ENCODE assay signal across 7 cellular contexts in the genomic region with DNA sequence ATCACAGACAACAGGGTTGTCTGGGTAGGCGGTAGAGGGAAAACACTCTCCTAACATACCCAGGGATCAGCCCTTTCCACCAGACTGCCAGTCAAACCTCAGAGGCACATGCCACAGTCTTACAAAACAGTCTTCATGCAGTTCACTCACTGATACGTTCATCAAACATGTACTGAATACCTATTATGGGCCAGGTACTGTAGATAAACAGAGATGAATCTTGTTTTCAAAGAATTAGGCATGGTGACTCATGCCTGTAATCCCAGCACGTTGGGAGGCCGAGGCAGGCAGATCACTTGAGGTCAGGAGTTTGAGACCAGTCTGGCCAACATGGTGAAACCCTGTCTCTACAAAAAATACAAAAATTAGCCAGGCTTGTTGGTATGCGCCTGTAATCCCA. TPM values are rescaled to one million over a fixed set of nuclear protein-coding genes. Genes with fewer than 3 reads are reported as not detected.
DNase-seq lines count a peak whose midpoint lies in the region; ATAC-seq, FAIRE-seq and TF ChIP-seq lines count a peak whose summit lies in the region.
"Not testable (repeated sequence)": the region's sequence is repeated elsewhere in the genome, so short reads cannot be mapped to it uniquely, and the experiment has no call there.

No MANE protein-coding gene starts in this region.

- DNase-seq in HS-27A (ENCODE audit: low read depth) (peak; percentile 11), K562 (ENCODE audit: extremely low read depth in 1 of 4, low spot score in 3 of 4) (peak in 1 of 4 experiments; percentile 6), epithelial cell of esophagus (ENCODE audit: low read depth) (peak; percentile 87), hepatocyte (ENCODE audit: low spot score) (peak; percentile 18), HepG2 (ENCODE audit: low spot score) (peak; percentile 25)
- DNase-seq in RWPE2 (ENCODE audit: low spot score); type B pancreatic cell (ENCODE audit: extremely low spot score, unreplicated experiment): not testable (repeated sequence)

- not testable (repeated sequence) for H3K27ac ChIP-seq in RWPE2 (ENCODE audit: poor library complexity, severe bottlenecking); K562 (ENCODE audit: extremely low read depth, low read depth, low read length); HepG2 (ENCODE audit: extremely low read length, insufficient read depth, low read length)
- peak overlapping the region; percentile 42 for H3K27ac ChIP-seq in hepatocyte

- not testable (repeated sequence) for TF ChIP-seq POLR2A in K562 (conservative IDR thresholded peaks at IDR 0.05); HepG2 (IDR thresholded peaks at IDR 0.05; ENCODE audit: insufficient read depth in 1 of 2, low read depth in 2 of 2, low read length in 2 of 2)

- H3K4me3 Mint-ChIP-seq in type B pancreatic cell, result not testable (repeated sequence)

- H3K9me3 Mint-ChIP-seq in type B pancreatic cell, result not testable (repeated sequence)

- not testable (repeated sequence) for H3K4me2 ChIP-seq in K562 (ENCODE audit: insufficient read depth, low read length); hepatocyte; HepG2 (ENCODE audit: low read depth, low read length)

- H3K4me3 ChIP-seq in RWPE2 (ENCODE audit: severe bottlenecking); K562; epithelial cell of esophagus (ENCODE audit: low read length); hepatocyte; HepG2 (replicated peaks in 1 of 3; ENCODE audit: insufficient read depth in 1 of 3, low read depth in 2 of 3, low read length in 3 of 3): not testable (repeated sequence)

- H3K4me1 ChIP-seq in RWPE2 (ENCODE audit: insufficient read depth, poor library complexity, severe bottlenecking); K562 (replicated peaks in 1 of 2; ENCODE audit: control insufficient read depth in 2 of 2, insufficient read depth in 2 of 2, low read length in 2 of 2); hepatocyte (ENCODE audit: insufficient read depth); HepG2 (ENCODE audit: insufficient read depth, low read length): not testable (repeated sequence)

- not testable (repeated sequence) for H3K9ac ChIP-seq in K562 (ENCODE audit: insufficient read depth in 1 of 2, low read depth in 2 of 2, low read length in 2 of 2); HepG2 (ENCODE audit: insufficient read depth, low read depth, low read length)

- H3K9me1 ChIP-seq in K562 (ENCODE audit: control insufficient read depth, insufficient read depth, low read length), result not testable (repeated sequence)

- peak overlapping the region; percentile 53 for H3K27ac Mint-ChIP-seq in type B pancreatic cell

- ATAC-seq in RWPE2 (ENCODE audit: low read depth), result peak; percentile 91
- not testable (repeated sequence) for ATAC-seq in K562, HepG2

- H3K79me2 ChIP-seq in K562 (ENCODE audit: control insufficient read depth, insufficient read depth, low read length); hepatocyte; HepG2 (ENCODE audit: insufficient read depth, low read length): not testable (repeated sequence)

- not testable (repeated sequence) for H3K36me3 ChIP-seq in RWPE2 (ENCODE audit: low read depth); K562 (ENCODE audit: control insufficient read depth, insufficient read depth, low read length); hepatocyte (replicated peaks; ENCODE audit: insufficient read depth, low read depth); HepG2 (replicated peaks in 1 of 2; ENCODE audit: control insufficient read depth in 1 of 2, insufficient read depth in 2 of 2, low read length in 2 of 2)

- intact Hi-C loops in K562 (cut with micrococcal nuclease); HepG2 (cut with micrococcal nuclease; ENCODE audit: unreplicated experiment): not testable (repeated sequence)

- FAIRE-seq in K562 (lab: Jason Lieb, UNC); HepG2 (lab: Jason Lieb, UNC): not testable (repeated sequence)

- POLR2A ChIA-PET in K562 (lab: Yijun Ruan, JAX); HepG2 (lab: Yijun Ruan, JAX): not testable (repeated sequence)

- in situ Hi-C loops in K562 (cut with MboI); HepG2 (cut with HindIII; ENCODE audit: extremely low pct_ligation_motif_present, low pct_unique_long_range_greater_than_20kb): not testable (repeated sequence)

- TF ChIP-seq CTCF in RWPE2 (IDR thresholded peaks at IDR 0.05; ENCODE audit: poor library complexity, severe bottlenecking); K562 (IDR thresholded peaks at IDR 0.05 in 2 of 3, conservative IDR thresholded peaks at IDR 0.05 in 1 of 3; ENCODE audit: insufficient read depth in 2 of 3, low read depth in 1 of 3, low read length in 3 of 3); epithelial cell of esophagus (IDR thresholded peaks at IDR 0.05; ENCODE audit: insufficient read depth, low read depth, low read length, missing control alignments); hepatocyte (IDR thresholded peaks at IDR 0.05; ENCODE audit: poor library complexity); HepG2 (CRISPR knock-in tag; IDR thresholded peaks at IDR 0.05); type B pancreatic cell (conservative IDR thresholded peaks at IDR 0.05): not testable (repeated sequence)

- H3K4me1 Mint-ChIP-seq in type B pancreatic cell (ENCODE audit: unreplicated experiment), result not testable (repeated sequence)

- H3K36me3 Mint-ChIP-seq in type B pancreatic cell, result not testable (repeated sequence)

- H3K27me3 ChIP-seq in RWPE2 (ENCODE audit: insufficient read depth, poor library complexity, severe bottlenecking); K562 (ENCODE audit: control insufficient read depth in 2 of 2, insufficient read depth in 2 of 2, low read length in 2 of 2); hepatocyte; HepG2 (ENCODE audit: control insufficient read depth in 1 of 2, insufficient read depth in 2 of 2, low read length in 2 of 2): not testable (repeated sequence)

- H4K20me1 ChIP-seq in K562 (replicated peaks; ENCODE audit: control insufficient read depth, insufficient read depth, low read length); hepatocyte (ENCODE audit: insufficient read depth, poor library complexity, severe bottlenecking); HepG2 (ENCODE audit: insufficient read depth, low read length): not testable (repeated sequence)

- not testable (repeated sequence) for H2AFZ ChIP-seq in K562 (ENCODE audit: low read depth, low read length); hepatocyte; HepG2 (ENCODE audit: low read length)

- H3K9me2 ChIP-seq in hepatocyte (replicated peaks; ENCODE audit: insufficient read depth), result not testable (repeated sequence)

- CTCF ChIA-PET in K562 (lab: Yijun Ruan, JAX; ENCODE audit: low intra/inter-chr PET ratio); HepG2 (lab: Yijun Ruan, JAX; ENCODE audit: low intra/inter-chr PET ratio, low total read pairs): not testable (repeated sequence)

- 19% methylated on average over 5 of the region's 5 CpGs for WGBS in K562 (ENCODE audit: insufficient coverage, low coverage, missing lambda C conversion rate)
- 57% methylated on average over 5 of the region's 5 CpGs for WGBS in hepatocyte (ENCODE audit: low lambda C conversion rate, missing lambda C conversion rate)
- 70% methylated on average over 5 of the region's 5 CpGs for WGBS in HepG2 (ENCODE audit: low lambda C conversion rate)

- not testable (repeated sequence) for H3K9me3 ChIP-seq in RWPE2 (ENCODE audit: severe bottlenecking); K562 (replicated peaks; ENCODE audit: control insufficient read depth, insufficient read depth, low read depth, low read length); hepatocyte (ENCODE audit: low read depth); HepG2 (ENCODE audit: low read length)

- not testable (repeated sequence) for TF ChIP-seq EP300 in K562 (IDR thresholded peaks at IDR 0.05; ENCODE audit: low read length); HepG2 (IDR thresholded peaks at IDR 0.05; ENCODE audit: low read depth in 2 of 2, low read length in 2 of 2); HepG2 (CRISPR knock-in tag; IDR thresholded peaks at IDR 0.05; ENCODE audit: borderline replicate concordance)

- not testable (repeated sequence) for H3K27me3 Mint-ChIP-seq in type B pancreatic cell

- not testable (repeated sequence) for BruUV-seq in K562 (replicated peaks; lab: Mats Ljungman, UMichigan)
- TSS peak; percentile 37 for BruUV-seq in HepG2 (replicated peaks; lab: Mats Ljungman, UMichigan)

- TF ChIP-seq RAD21 in K562 (CRISPR knock-in tag; conservative IDR thresholded peaks at IDR 0.05 in 1 of 2, IDR thresholded peaks at IDR 0.05 in 1 of 2); HepG2 (CRISPR knock-in tag; IDR thresholded peaks at IDR 0.05): not testable (repeated sequence)

RNA-seq across cellular contexts. Expression of gene FAM118A, which starts 43.0 kb away (rescaled TPM):
- 805 and 856 TPM in 2 replicates for total RNA-seq in K562 (2011; cell fraction: chromatin; rRNA removed; ENCODE audit: low replicate concordance)
- total RNA-seq in K562 (2011; cell fraction: nucleolus; rRNA removed), result 514 and 529 TPM in 2 replicates
- total RNA-seq in K562 (2011; cell fraction: nucleoplasm; rRNA removed), result 508 and 540 TPM in 2 replicates
- 54.2 and 59.8 TPM in 2 replicates for total RNA-seq in K562 (2014; rRNA removed)
- 51.1 and 59.4 TPM in 2 replicates for total RNA-seq in K562 (2014; rRNA removed; fragmentation: Illumina TruSeq; extraction: Trizol)
- total RNA-seq in K562 (2015; rRNA removed; fragmentation: Illumina TruSeq; extraction: Trizol), result 54.9 and 57.5 TPM in 2 replicates
- total RNA-seq in K562 (2021), result 63.0 and 72.9 TPM in 2 replicates
- 205 and 223 TPM in 2 replicates for polyA plus RNA-seq in K562 (2011; rRNA removed)
- 71.6 and 100.0 TPM in 2 replicates for polyA plus RNA-seq in K562 (2011; cell fraction: cytosol; rRNA removed)
- 633 and 866 TPM in 2 replicates for polyA plus RNA-seq in K562 (2011; cell fraction: nucleus; rRNA removed)
- polyA plus RNA-seq in K562 (2012), result 85.2 and 154 TPM in 2 replicates
- polyA plus RNA-seq in K562 (2014; fragmentation: Illumina TruSeq; extraction: Trizol), result 71.2 and 76.9 TPM in 2 replicates
- 10 to 100 TPM; 17.0 to 19.7 TPM for polyA plus RNA-seq in K562 (2014; fragmentation: Nextera tagmentation; extraction: Ambion mirVana)
- 122 and 150 TPM in 2 replicates for polyA plus RNA-seq in K562 (2014; rRNA removed)
- 49.8 and 57.6 TPM in 2 replicates for polyA minus RNA-seq in K562 (2011; rRNA and poly(A)+ RNA removed)
- 30.9 and 31.2 TPM in 2 replicates for polyA minus RNA-seq in K562 (2011; cell fraction: cytosol; rRNA and poly(A)+ RNA removed)
- 105 and 107 TPM in 2 replicates for polyA minus RNA-seq in K562 (2011; cell fraction: nucleus; rRNA and poly(A)+ RNA removed)
- 65.7 and 94.2 TPM in 2 replicates for total RNA-seq in hepatocyte
- polyA plus RNA-seq in hepatocyte, result 193 and 289 TPM in 2 replicates
- 26.4 and 36.7 TPM in 2 replicates for total RNA-seq in HepG2 (2016; rRNA removed; fragmentation: Illumina TruSeq; extraction: Trizol)
- 28.0 and 29.8 TPM in 2 replicates for total RNA-seq in HepG2 (2016; cell fraction: cytosol; rRNA removed; fragmentation: Illumina TruSeq; extraction: Trizol; ENCODE audit: low read depth)
- 25.8 and 32.7 TPM in 2 replicates for total RNA-seq in HepG2 (2016; cell fraction: insoluble cytoplasmic fraction; rRNA removed; fragmentation: Illumina TruSeq; extraction: Trizol)
- total RNA-seq in HepG2 (2016; cell fraction: membrane; rRNA removed; fragmentation: Illumina TruSeq; extraction: Trizol), result 21.5 TPM in 2 replicates
- 34.3 and 41.9 TPM in 2 replicates for total RNA-seq in HepG2 (2016; cell fraction: nucleus; rRNA removed; fragmentation: Illumina TruSeq; extraction: Trizol)
- polyA plus RNA-seq in HepG2 (2011; rRNA removed), result 48.2 TPM in 2 replicates
- polyA plus RNA-seq in HepG2 (2011; cell fraction: cytosol; rRNA removed), result 24.5 and 25.4 TPM in 2 replicates
- polyA plus RNA-seq in HepG2 (2011; cell fraction: nucleus; rRNA removed), result 91.1 and 92.6 TPM in 2 replicates
- 34.1 and 39.4 TPM in 2 replicates for polyA plus RNA-seq in HepG2 (2012)
- polyA plus RNA-seq in HepG2 (2016; cell fraction: cytosol; fragmentation: Illumina TruSeq; extraction: Trizol; ENCODE audit: low read depth), result 8.3 and 8.5 TPM in 2 replicates
- 26.6 and 30.9 TPM in 2 replicates for polyA plus RNA-seq in HepG2 (2016; cell fraction: insoluble cytoplasmic fraction; fragmentation: Illumina TruSeq; extraction: Trizol; ENCODE audit: low read depth)
- 15.4 and 16.9 TPM in 2 replicates for polyA plus RNA-seq in HepG2 (2016; cell fraction: membrane; fragmentation: Illumina TruSeq; extraction: Trizol; ENCODE audit: low read depth)
- polyA plus RNA-seq in HepG2 (2016; cell fraction: nucleus; fragmentation: Illumina TruSeq; extraction: Trizol; ENCODE audit: insufficient read depth, low read depth), result 87.6 and 89.2 TPM in 2 replicates
- polyA minus RNA-seq in HepG2 (2011; rRNA and poly(A)+ RNA removed; ENCODE audit: low replicate concordance), result 15.6 and 49.1 TPM in 2 replicates
- polyA minus RNA-seq in HepG2 (2011; cell fraction: cytosol; rRNA and poly(A)+ RNA removed), result 12.3 and 12.7 TPM in 2 replicates
- 57.0 and 67.1 TPM in 2 replicates for polyA minus RNA-seq in HepG2 (2011; cell fraction: nucleus; rRNA and poly(A)+ RNA removed)
- 89.7 and 121 TPM in 2 replicates for total RNA-seq in type B pancreatic cell (ENCODE audit: low replicate concordance)
